9 cellular contexts compared by ENCODE assay signal in the genomic region with DNA sequence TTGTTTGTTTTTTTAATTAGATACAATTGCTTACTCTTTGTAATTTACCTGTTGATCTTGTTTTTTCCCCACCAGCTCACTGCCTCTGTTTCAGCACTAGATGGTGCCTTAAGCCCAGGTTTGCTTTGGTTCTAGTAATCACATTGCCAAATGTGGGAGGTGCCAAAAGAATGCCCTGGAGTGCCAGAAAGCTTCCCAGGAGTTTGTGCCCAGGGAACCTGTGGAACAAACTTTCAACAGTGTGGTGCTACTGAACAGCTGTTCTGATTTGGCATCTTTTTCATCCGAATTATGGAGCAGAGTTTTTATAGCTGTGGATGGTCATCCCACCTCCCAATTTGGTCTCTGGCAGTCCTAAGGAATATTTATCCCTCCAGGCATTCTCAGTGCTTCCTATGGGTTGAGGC.
A peak's percentile ranks its signal among the peaks of the same experiment; 100 is the strongest.
DNase-seq lines count a peak whose midpoint lies in the region; ATAC-seq and TF ChIP-seq lines count a peak whose summit lies in the region.
"Had no signal": no experiment of that assay in that cellular context is flagged by ENCODE, and none has a peak within 500 bp of the region (broad histone marks: within the 10 kb centered on the region; RNA-seq: fewer than 3 reads in every experiment).

No MANE protein-coding gene starts in this region.

- no peaks in the 10 kb centered on the region for H4K20me1 ChIP-seq in smooth muscle cell (ENCODE audit: low read depth)
- H4K20me1 ChIP-seq: BLaER1 treated with 17β-estradiol and CSF1 and Interleukin-3, amounts not matched to agents 10 nM and 100 nM had no signal

- no peaks in the 10 kb centered on the region for H3K36me3 ChIP-seq in Panc1 (ENCODE audit: control insufficient read depth, insufficient read depth, low read length)
- H3K36me3 ChIP-seq in smooth muscle cell (ENCODE audit: low read depth): peaks cover 4% of the 10 kb centered on the region
- H3K36me3 ChIP-seq in gastroesophageal sphincter: no peaks in the 10 kb centered on the region
- H3K36me3 ChIP-seq: BLaER1 treated with 17β-estradiol and CSF1 and Interleukin-3, amounts not matched to agents 10 nM and 100 nM had no signal

- H3F3A ChIP-seq in smooth muscle cell (ENCODE audit: low read depth): no peaks in the 10 kb centered on the region

- no peak overlapping the region for H3K9ac ChIP-seq in smooth muscle cell (ENCODE audit: low read depth)
- H3K9ac ChIP-seq: BLaER1 treated with 17β-estradiol and CSF1 and Interleukin-3, amounts not matched to agents 10 nM and 100 nM had no signal

- CTCF ChIA-PET in Panc1 (lab: Charles Lee): no interaction called here

- H3K27me3 ChIP-seq in Panc1 (ENCODE audit: control insufficient read depth, insufficient read depth, low read length) (no peaks in the 10 kb centered on the region), smooth muscle cell (ENCODE audit: low read depth) (no peaks in the 10 kb centered on the region), gastroesophageal sphincter (no peaks in the 10 kb centered on the region)
- H3K27me3 ChIP-seq: BLaER1 treated with 17β-estradiol and CSF1 and Interleukin-3, amounts not matched to agents 10 nM and 100 nM had no signal

- H3K4me1 ChIP-seq in Panc1 (ENCODE audit: control insufficient read depth, insufficient read depth, low read length) (no peaks in the 10 kb centered on the region), smooth muscle cell (ENCODE audit: low read depth) (no peaks in the 10 kb centered on the region), gastroesophageal sphincter (no peaks in the 10 kb centered on the region)
- H3K4me1 ChIP-seq: BLaER1 treated with 17β-estradiol and CSF1 and Interleukin-3, amounts not matched to agents 10 nM and 100 nM had no signal

- H3K79me2 ChIP-seq in smooth muscle cell (ENCODE audit: low read depth): no peaks in the 10 kb centered on the region

- TF ChIP-seq POLR2A in gastroesophageal sphincter (IDR thresholded peaks at IDR 0.05): no peak

- ATAC-seq in Panc1 (no peak), HG02571 (IDR thresholded peaks at IDR 0.05; ENCODE audit: unreplicated experiment) (no peak), gastroesophageal sphincter (no peak)

- 29% methylated on average over 1 of the region's 1 CpG for WGBS in smooth muscle cell (ENCODE audit: low lambda C conversion rate)
- 78% methylated on average over 1 of the region's 1 CpG; no CpG with 5 or more reads in 1 of the 2 donors for WGBS in gastroesophageal sphincter (ENCODE audit: low coverage in 1 of 2), 2 donors

- TF ChIP-seq CTCF in Panc1 (IDR thresholded peaks at IDR 0.05): peak; percentile 33
- peak; percentile 67 for TF ChIP-seq CTCF in smooth muscle cell (IDR thresholded peaks at IDR 0.05; ENCODE audit: borderline replicate concordance, insufficient read depth, poor library complexity, severe bottlenecking)
- no peak for TF ChIP-seq CTCF in gastroesophageal sphincter (IDR thresholded peaks at IDR 0.05)

- H3K9me3 ChIP-seq in Panc1 (ENCODE audit: control insufficient read depth, insufficient read depth, low read depth, low read length) (no peaks in the 10 kb centered on the region), smooth muscle cell (replicated peaks; ENCODE audit: low read depth) (no peaks in the 10 kb centered on the region), gastroesophageal sphincter (no peaks in the 10 kb centered on the region)
- H3K9me3 ChIP-seq: BLaER1 treated with 17β-estradiol and CSF1 and Interleukin-3, amounts not matched to agents 10 nM and 100 nM had no signal

- no peak for TF ChIP-seq EP300 in gastroesophageal sphincter (IDR thresholded peaks at IDR 0.05)

- peak; percentile 2 for DNase-seq in NCI-H345 (lab: John Stamatoyannopoulos, UW)
- no peak for DNase-seq in NCI-H345 treated with DMSO at 0.1 percent for 48 hours (lab: John Stamatoyannopoulos, UW; ENCODE audit: unreplicated experiment)
- no peak for DNase-seq in Panc1 (ENCODE audit: low read depth, low spot score)
- DNase-seq in globus pallidus (ENCODE audit: low spot score): peak; percentile 36
- no peak for DNase-seq in smooth muscle cell (lab: John Stamatoyannopoulos, UW; ENCODE audit: unreplicated experiment)
- DNase-seq in effector CD8-positive, alpha-beta T cell (lab: John Stamatoyannopoulos, UW): no peak

- intact Hi-C loops in Panc1 (cut with micrococcal nuclease; ENCODE audit: unreplicated experiment): no loop called here

- no peak overlapping the region for H3K27ac ChIP-seq in Panc1 (ENCODE audit: low read length)
- peak overlapping the region; percentile 51 for H3K27ac ChIP-seq in smooth muscle cell (ENCODE audit: low read depth)
- H3K27ac ChIP-seq in gastroesophageal sphincter: no peak overlapping the region

- no TSS peak for BruUV-seq in Panc1 (replicated peaks; lab: Mats Ljungman, UMichigan)

- peak overlapping the region; percentile 57 for H2AFZ ChIP-seq in smooth muscle cell (ENCODE audit: low read depth)

- POLR2A ChIA-PET in Panc1 (lab: Charles Lee): no interaction called here

- H3K4me2 ChIP-seq in smooth muscle cell: peak overlapping the region; percentile 38
- H3K4me2 ChIP-seq: BLaER1 treated with 17β-estradiol and CSF1 and Interleukin-3, amounts not matched to agents 10 nM and 100 nM had no signal

- in situ Hi-C loops in Panc1 (cut with HindIII; ENCODE audit: low pct_unique_long_range_greater_than_20kb, low sequenced_read_pairs): no loop called here

- H3K4me3 ChIP-seq in Panc1 (ENCODE audit: low read depth in 2 of 2, low read length in 2 of 2) (no peak overlapping the region), smooth muscle cell (no peak overlapping the region), gastroesophageal sphincter (no peak overlapping the region)
- H3K4me3 ChIP-seq: BLaER1 treated with 17β-estradiol and CSF1 and Interleukin-3, amounts not matched to agents 10 nM and 100 nM had no signal

Comparison
In these comparisons a context has a peak if more than half of its experiments do, and no peak if none do; other contexts are left out.
1. DNase-seq: peak in NCI-H345 (single experiment) and globus pallidus (single experiment); none in NCI-H345 treated with DMSO at 0.1 percent for 48 hours (single experiment), Panc1 (single experiment), smooth muscle cell (single experiment) and effector CD8-positive, alpha-beta T cell (single experiment).
2. CTCF ChIP-seq: peak in Panc1 (single experiment) and smooth muscle cell (single experiment); none in gastroesophageal sphincter (0 of 4).